In the genomic region with DNA sequence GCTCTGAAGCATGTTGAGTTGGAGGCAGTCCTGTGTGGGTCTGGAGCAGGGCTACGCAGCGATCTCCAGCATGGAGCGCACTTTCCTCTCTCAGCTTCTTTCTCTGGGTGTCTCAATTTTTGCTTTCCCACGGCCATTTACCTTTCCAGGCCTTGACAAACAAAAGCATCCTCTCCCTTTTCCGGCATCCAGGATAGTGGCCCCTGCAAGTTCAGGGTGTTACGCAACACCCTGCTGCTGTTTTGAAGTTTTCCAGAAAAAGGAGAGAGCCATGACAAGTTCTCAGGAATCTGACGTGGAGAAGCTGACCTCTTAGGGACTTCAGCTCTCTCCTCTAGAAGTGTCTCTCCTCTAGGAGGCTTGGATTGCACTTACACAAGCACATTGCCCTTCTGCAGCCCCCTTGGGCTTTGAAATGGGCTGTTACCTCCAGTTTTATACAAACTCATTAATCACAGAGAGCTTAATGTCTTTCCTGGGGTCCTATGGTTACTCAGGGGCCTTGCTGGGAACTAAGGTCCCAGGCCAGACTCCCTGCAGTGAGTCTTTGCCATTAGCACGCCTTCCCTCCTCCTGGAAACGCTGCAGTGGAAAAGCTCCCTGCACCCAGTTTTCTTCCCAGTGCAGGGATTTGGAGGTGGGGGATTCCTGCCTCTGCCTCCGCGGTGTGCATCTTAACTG, we compare ENCODE assay signal across 17 cellular contexts.
DNase-seq lines count a peak whose midpoint lies in the region; ATAC-seq and TF ChIP-seq lines count a peak whose summit lies in the region.
"Had no signal": no experiment of that assay in that cellular context is flagged by ENCODE, and none has a peak within 500 bp of the region (broad histone marks: within the 10 kb centered on the region; RNA-seq: fewer than 3 reads in every experiment).

No MANE protein-coding gene starts in this region.

- H4K91ac ChIP-seq in H9 (ENCODE audit: insufficient read length, low read depth, low read length), result no peak overlapping the region

- H3K4me1 ChIP-seq in H9 (ENCODE audit: insufficient read depth, low read length) (peaks cover 4% of the 10 kb centered on the region; the same call in 1 of the 2 replicates), hepatocyte (ENCODE audit: insufficient read depth) (peaks cover 39% of the 10 kb centered on the region), smooth muscle cell (ENCODE audit: low read depth) (peaks cover 8% of the 10 kb centered on the region), OCI-LY7 (ENCODE audit: insufficient read depth, low read length, poor library complexity, severe bottlenecking) (no peaks in the 10 kb centered on the region)
- H3K4me1 ChIP-seq: SJCRH30 had no signal

- POLR2A ChIA-PET in OCI-LY7 (lab: Charles Lee), result no interaction called here

- no peak overlapping the region for H3K4me3 ChIP-seq in hepatocyte
- H3K4me3 ChIP-seq in smooth muscle cell, result no peak overlapping the region
- no peak overlapping the region for H3K4me3 ChIP-seq in OCI-LY7 (ENCODE audit: low read depth, low read length, poor library complexity, severe bottlenecking)
- H3K4me3 ChIP-seq: SJCRH30 had no signal

- H3K9me2 ChIP-seq in hepatocyte (replicated peaks; ENCODE audit: insufficient read depth) (no peaks in the 10 kb centered on the region), OCI-LY7 (ENCODE audit: insufficient read depth, low read length) (no peaks in the 10 kb centered on the region)

- H3K27ac ChIP-seq in H9 (ENCODE audit: insufficient read length, low read depth, low read length) (no peak overlapping the region), VCaP (peak overlapping the region; percentile 84), hepatocyte (peak overlapping the region; percentile 8), smooth muscle cell (ENCODE audit: low read depth) (peak overlapping the region; percentile 79), OCI-LY7 (ENCODE audit: low read depth, low read length, poor library complexity, severe bottlenecking) (no peak overlapping the region)
- H3K27ac ChIP-seq: RWPE1, SJCRH30 had no signal

- DNase-seq in H9 (no peak), hepatocyte (ENCODE audit: low spot score) (no peak), smooth muscle cell (lab: John Stamatoyannopoulos, UW; ENCODE audit: unreplicated experiment) (no peak), OCI-LY7 (ENCODE audit: low spot score) (no peak)
- DNase-seq in activated CD8-positive, alpha-beta memory T cell treated with anti-CD3 and anti-CD28 coated beads, Interleukin-2, amount 50 U/mL, for 4 hours, result no peak
- DNase-seq: Calu3; CD4-positive, alpha-beta T cell; NCI-H1417; NCI-H1930; NCI-H2171; NCI-H446; PC-3; SJCRH30 had no signal

- no peaks in the 10 kb centered on the region for H3K23me2 ChIP-seq in H9 (ENCODE audit: insufficient read length, low read depth, low read length, poor library complexity, severe bottlenecking)

- H3K56ac ChIP-seq in H9 (ENCODE audit: insufficient read length, low read depth, low read length), result no peak overlapping the region

- no peak overlapping the region for H3K4me2 ChIP-seq in H9 (ENCODE audit: insufficient read depth, insufficient read length, low read length)
- no peak overlapping the region for H3K4me2 ChIP-seq in hepatocyte
- H3K4me2 ChIP-seq in smooth muscle cell, result no peak overlapping the region
- H3K4me2 ChIP-seq in OCI-LY7 (ENCODE audit: low read length), result no peak overlapping the region

- H2BK5ac ChIP-seq in H9 (ENCODE audit: insufficient read length, low read length), result no peak overlapping the region

- H3K79me2 ChIP-seq in H9 (ENCODE audit: insufficient read depth, low read length) (no peaks in the 10 kb centered on the region), hepatocyte (no peaks in the 10 kb centered on the region), smooth muscle cell (ENCODE audit: low read depth) (no peaks in the 10 kb centered on the region), OCI-LY7 (ENCODE audit: insufficient read depth, low read depth, low read length) (no peaks in the 10 kb centered on the region)

- peaks cover 0 to 4% of the 10 kb centered on the region in 2 experiments; a peak in 2 of 5 replicates for H3K9me3 Mint-ChIP-seq in H9
- H3K9me3 Mint-ChIP-seq: CD4-positive, alpha-beta T cell had no signal

- no peak overlapping the region for H3K4ac ChIP-seq in H9 (ENCODE audit: low read depth, low read length)

- peaks cover 0 to 4% (median 4%) of the 10 kb centered on the region in 3 experiments; a peak in 3 of 7 replicates for H3K36me3 Mint-ChIP-seq in H9 (ENCODE audit: insufficient read depth in 1 of 3, low read depth in 3 of 3)

- peak overlapping the region in 2 of 3 experiments; percentile 63 to 88; a peak in 4 of 7 replicates for H3K27ac Mint-ChIP-seq in H9
- H3K27ac Mint-ChIP-seq: CD4-positive, alpha-beta T cell; IgD-negative memory B cell had no signal

- H2AFZ ChIP-seq in H9 (ENCODE audit: low read length) (no peak overlapping the region), hepatocyte (no peak overlapping the region), smooth muscle cell (ENCODE audit: low read depth) (no peak overlapping the region), OCI-LY7 (ENCODE audit: low read length) (no peak overlapping the region)

- no peak overlapping the region for H2BK12ac ChIP-seq in H9 (ENCODE audit: insufficient read length, low read depth, low read length)

- BruUV-seq in OCI-LY7 (replicated peaks; lab: Mats Ljungman, UMichigan), result no TSS peak

- H2AK5ac ChIP-seq in H9 (ENCODE audit: insufficient read length, low read length), result no peak overlapping the region

- no peaks in the 10 kb centered on the region for H4K20me1 ChIP-seq in H9 (ENCODE audit: control insufficient read depth, insufficient read depth, insufficient read length)
- no peaks in the 10 kb centered on the region for H4K20me1 ChIP-seq in hepatocyte (ENCODE audit: insufficient read depth, poor library complexity, severe bottlenecking)
- no peaks in the 10 kb centered on the region for H4K20me1 ChIP-seq in smooth muscle cell (ENCODE audit: low read depth)
- no peaks in the 10 kb centered on the region for H4K20me1 ChIP-seq in OCI-LY7 (ENCODE audit: insufficient read depth, low read length)

- no peaks in the 10 kb centered on the region for H3F3A ChIP-seq in smooth muscle cell (ENCODE audit: low read depth)

- CTCF ChIA-PET in OCI-LY7 (lab: Charles Lee; ENCODE audit: unreplicated experiment), result no interaction called here

- H3K79me1 ChIP-seq in H9 (ENCODE audit: insufficient read depth, low read depth, low read length, poor library complexity, severe bottlenecking), result no peaks in the 10 kb centered on the region

- no peaks in the 10 kb centered on the region for H3K36me3 ChIP-seq in hepatocyte (replicated peaks; ENCODE audit: insufficient read depth, low read depth)
- no peaks in the 10 kb centered on the region for H3K36me3 ChIP-seq in smooth muscle cell (ENCODE audit: low read depth)
- H3K36me3 ChIP-seq in OCI-LY7 (ENCODE audit: insufficient read depth, low read length), result no peaks in the 10 kb centered on the region
- H3K36me3 ChIP-seq: SJCRH30 had no signal

- no peaks in the 10 kb centered on the region for H3K27me3 ChIP-seq in H9 (ENCODE audit: insufficient read depth, low read length)
- no peaks in the 10 kb centered on the region for H3K27me3 ChIP-seq in hepatocyte
- no peaks in the 10 kb centered on the region for H3K27me3 ChIP-seq in smooth muscle cell (ENCODE audit: low read depth)
- H3K27me3 ChIP-seq: SJCRH30 had no signal

- H3K4me1 Mint-ChIP-seq in H9, result peaks cover 39 to 44% of the 10 kb centered on the region in 2 experiments

- no peak overlapping the region for H3K23ac ChIP-seq in H9 (ENCODE audit: insufficient read length, low read depth, low read length)

- ATAC-seq in HG03135 (IDR thresholded peaks at IDR 0.05; ENCODE audit: unreplicated experiment), result no peak
- ATAC-seq: PC-3 had no signal

- H3K4me3 Mint-ChIP-seq in H9, result no peak overlapping the region
- H3K4me3 Mint-ChIP-seq: CD4-positive, alpha-beta T cell; IgD-negative memory B cell had no signal

- no CpG with 5 or more reads among the region's 11 CpGs for WGBS in H9 (ENCODE audit: extremely low coverage, insufficient read length, low lambda C conversion rate)
- WGBS in hepatocyte (ENCODE audit: low lambda C conversion rate, missing lambda C conversion rate), result 71% methylated on average over 11 of the region's 11 CpGs
- 72% methylated on average over 11 of the region's 11 CpGs for WGBS in smooth muscle cell (ENCODE audit: low lambda C conversion rate)

- H3T11ph ChIP-seq in H9 (ENCODE audit: low read length), result no peak overlapping the region

- H4K5ac ChIP-seq in H9 (ENCODE audit: insufficient read length, low read depth, low read length), result no peak overlapping the region

- no peak overlapping the region for H3K18ac ChIP-seq in H9 (ENCODE audit: insufficient read length, low read depth, low read length)

- H3K9ac ChIP-seq in H9 (ENCODE audit: extremely low read depth, insufficient read length, low read length) (no peak overlapping the region), smooth muscle cell (ENCODE audit: low read depth) (peak overlapping the region; percentile 18)

- H3K9me3 ChIP-seq in H9 (ENCODE audit: control insufficient read depth, low read depth, low read length), result no peaks in the 10 kb centered on the region
- H3K9me3 ChIP-seq in hepatocyte (ENCODE audit: low read depth), result no peaks in the 10 kb centered on the region
- H3K9me3 ChIP-seq in smooth muscle cell (replicated peaks; ENCODE audit: low read depth), result no peaks in the 10 kb centered on the region
- H3K9me3 ChIP-seq in OCI-LY7 (ENCODE audit: low read length), result no peaks in the 10 kb centered on the region
- H3K9me3 ChIP-seq: SJCRH30 had no signal

- no peak overlapping the region for H4K8ac ChIP-seq in H9 (replicated peaks; ENCODE audit: insufficient read length, low read depth, low read length)

- H2BK120ac ChIP-seq in H9 (ENCODE audit: low read depth, low read length, poor library complexity, severe bottlenecking), result no peak overlapping the region

- TF ChIP-seq CTCF in H9 (conservative IDR thresholded peaks at IDR 0.05) (no peak), VCaP (conservative IDR thresholded peaks at IDR 0.05) (no peak), hepatocyte (IDR thresholded peaks at IDR 0.05; ENCODE audit: poor library complexity) (no peak), smooth muscle cell (IDR thresholded peaks at IDR 0.05; ENCODE audit: borderline replicate concordance, insufficient read depth, poor library complexity, severe bottlenecking) (no peak), OCI-LY7 (conservative IDR thresholded peaks at IDR 0.05; ENCODE audit: low read length) (no peak)

- H2BK20ac ChIP-seq in H9 (ENCODE audit: low read depth, low read length, poor library complexity, severe bottlenecking), result no peak overlapping the region

- no peak overlapping the region for H2BK15ac ChIP-seq in H9 (ENCODE audit: low read depth, low read length)

- H3K27me3 Mint-ChIP-seq in H9 (ENCODE audit: low read depth), result peaks cover 3% of the 10 kb centered on the region
- H3K27me3 Mint-ChIP-seq: IgD-negative memory B cell had no signal

- H3K14ac ChIP-seq in H9 (ENCODE audit: insufficient read depth, low read length), result no peak overlapping the region

- intact Hi-C loops in OCI-LY7 (cut with micrococcal nuclease; ENCODE audit: unreplicated experiment), result no loop called here

Comparison
In these comparisons a context has a peak if more than half of its experiments do, and no peak if none do; other contexts are left out.
1. H3K27ac ChIP-seq: peak in VCaP (single experiment), hepatocyte (single experiment) and smooth muscle cell (single experiment); none in H9 (single experiment) and OCI-LY7 (single experiment).